ENCODE assay signal across 17 cellular contexts in genomic region chr2:187857826-187858225, GRCh38.
"Had no signal": no experiment of that assay in that cellular context is flagged by ENCODE, and none has a peak within 500 bp of the region (broad histone marks: within the 10 kb centered on the region; RNA-seq: fewer than 3 reads in every experiment).

No MANE protein-coding gene starts in this region.

- ATAC-seq: foreskin keratinocyte; gastroesophageal sphincter; heart left ventricle; left cardiac atrium; left lung; left ventricle myocardium superior; lower lobe of right lung; mucosa of descending colon; naive thymus-derived CD8-positive, alpha-beta T cell had no signal

- DNase-seq: dermis blood vessel endothelial cell; dorsolateral prefrontal cortex; effector CD4-positive, alpha-beta T cell; effector memory CD4-positive, alpha-beta T cell; foreskin keratinocyte; heart left ventricle; hypothalamus; immature natural killer cell; left cardiac atrium; left lung; left ventricle myocardium superior; lower lobe of right lung; mesenchymal stem cell; mucosa of descending colon; naive B cell; naive thymus-derived CD8-positive, alpha-beta T cell had no signal
